In the genomic region with DNA sequence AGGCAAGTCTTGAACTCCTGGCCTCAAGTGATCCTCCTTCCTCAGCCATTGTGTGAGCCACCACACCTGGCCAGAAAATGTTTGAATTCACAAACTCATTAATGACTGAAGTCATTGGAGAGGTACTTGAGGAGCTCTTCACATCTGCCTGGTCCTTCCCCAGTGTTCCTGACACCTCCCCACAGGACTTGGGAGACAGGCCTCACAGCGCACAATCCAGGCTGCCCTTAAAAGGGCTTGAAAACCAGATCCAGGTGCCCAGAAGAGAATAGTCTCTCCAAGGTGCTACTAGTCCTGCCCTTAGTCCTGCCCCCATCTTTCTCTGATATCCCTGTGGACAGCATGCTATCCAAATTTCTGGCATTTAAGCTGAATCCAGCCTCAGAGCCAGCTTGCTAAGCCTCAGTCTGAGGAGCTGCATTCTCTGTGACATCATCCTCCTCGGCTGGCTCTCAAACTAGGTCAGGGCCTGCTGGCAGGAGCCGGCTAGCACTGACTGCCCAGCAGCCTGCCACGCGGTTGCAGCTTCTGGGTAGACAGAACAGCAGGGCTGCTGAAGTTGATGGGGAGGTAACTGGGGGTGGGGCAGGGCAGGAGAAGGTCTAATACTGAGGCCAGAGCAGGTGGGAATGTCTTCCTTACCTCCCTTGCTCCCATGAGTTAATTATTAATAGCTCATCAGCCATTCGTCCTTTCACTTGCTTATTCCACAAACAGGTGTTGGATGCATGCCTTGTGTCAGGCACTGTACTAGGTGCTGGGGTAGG, we compare ENCODE assay signal across 10 cellular contexts.
DNase-seq lines count a peak whose midpoint lies in the region; ATAC-seq lines count a peak whose summit lies in the region.
"Had no signal": no experiment of that assay in that cellular context is flagged by ENCODE, and none has a peak within 500 bp of the region (broad histone marks: within the 10 kb centered on the region; RNA-seq: fewer than 3 reads in every experiment).

No MANE protein-coding gene starts in this region.

- peaks cover 38% of the 10 kb centered on the region for H3K27me3 Mint-ChIP-seq in stimulated activated naive CD8-positive, alpha-beta T cell treated with anti-CD3 and anti-CD28 coated beads, Interleukin-15, amount 100 ng/mL, for 72 hours

- DNase-seq in DMS79 (lab: John Stamatoyannopoulos, UW) (peak; percentile 95), NCI-H524 treated with DMSO at 0.1 percent for 48 hours (lab: John Stamatoyannopoulos, UW) (peak; percentile 43), glomerular visceral epithelial cell (ENCODE audit: extremely low spot score) (peak; percentile 47), pons (ENCODE audit: low spot score) (peak; percentile 69), NCI-H2081 (lab: John Stamatoyannopoulos, UW) (no peak), SW 1271 (lab: John Stamatoyannopoulos, UW) (no peak), iPS-NIHi7 (ENCODE audit: extremely low spot score) (no peak)
- no peak for DNase-seq in stimulated activated naive CD8-positive, alpha-beta T cell treated with anti-CD3 and anti-CD28 coated beads, Interleukin-15, amount 100 ng/mL, for 72 hours
- DNase-seq: activated naive CD8-positive, alpha-beta T cell treated with anti-CD3 and anti-CD28 coated beads, Interleukin-2, amount 10 ng/mL, durations not matched to agents 7 days and 5 days; NCI-H748 treated with DMSO at 0.1 percent for 48 hours had no signal

- ATAC-seq in stimulated activated naive CD8-positive, alpha-beta T cell treated with anti-CD3 and anti-CD28 coated beads, Interleukin-15, amount 100 ng/mL, for 72 hours, result no peak

- H3K27ac Mint-ChIP-seq in stimulated activated naive CD8-positive, alpha-beta T cell treated with anti-CD3 and anti-CD28 coated beads, Interleukin-15, amount 100 ng/mL, for 72 hours, result no peak overlapping the region
- H3K27ac Mint-ChIP-seq: activated naive CD8-positive, alpha-beta T cell treated with anti-CD3 and anti-CD28 coated beads, Interleukin-2, amount 10 ng/mL, durations not matched to agents 7 days and 5 days had no signal

- H3K4me1 Mint-ChIP-seq in stimulated activated naive CD8-positive, alpha-beta T cell treated with anti-CD3 and anti-CD28 coated beads, Interleukin-15, amount 100 ng/mL, for 72 hours, result no peaks in the 10 kb centered on the region
- H3K4me1 Mint-ChIP-seq: activated naive CD8-positive, alpha-beta T cell treated with anti-CD3 and anti-CD28 coated beads, Interleukin-2, amount 10 ng/mL, durations not matched to agents 7 days and 5 days had no signal

- peaks cover 4 to 6% of the 10 kb centered on the region in 2 donors for H3K9me3 Mint-ChIP-seq in stimulated activated naive CD8-positive, alpha-beta T cell treated with anti-CD3 and anti-CD28 coated beads, Interleukin-15, amount 100 ng/mL, for 72 hours
- H3K9me3 Mint-ChIP-seq: activated naive CD8-positive, alpha-beta T cell treated with anti-CD3 and anti-CD28 coated beads, Interleukin-2, amount 10 ng/mL, durations not matched to agents 7 days and 5 days had no signal

- no peak overlapping the region for H3K4me3 Mint-ChIP-seq in stimulated activated naive CD8-positive, alpha-beta T cell treated with anti-CD3 and anti-CD28 coated beads, Interleukin-15, amount 100 ng/mL, for 72 hours
- H3K4me3 Mint-ChIP-seq: activated naive CD8-positive, alpha-beta T cell treated with anti-CD3 and anti-CD28 coated beads, Interleukin-2, amount 10 ng/mL, durations not matched to agents 7 days and 5 days had no signal

Comparison
In these comparisons a context has a peak if more than half of its experiments do, and no peak if none do; other contexts are left out.
1. DNase-seq: peak in DMS79 (single experiment), NCI-H524 treated with DMSO at 0.1 percent for 48 hours (single experiment), glomerular visceral epithelial cell (single experiment) and pons (single experiment); none in NCI-H2081 (0 of 2), stimulated activated naive CD8-positive, alpha-beta T cell treated with anti-CD3 and anti-CD28 coated beads, Interleukin-15, amount 100 ng/mL, for 72 hours (0 of 2), SW 1271 (0 of 2) and iPS-NIHi7 (single experiment).